Comparison of ENCODE assay signal across 1 cellular context in the genomic region with DNA sequence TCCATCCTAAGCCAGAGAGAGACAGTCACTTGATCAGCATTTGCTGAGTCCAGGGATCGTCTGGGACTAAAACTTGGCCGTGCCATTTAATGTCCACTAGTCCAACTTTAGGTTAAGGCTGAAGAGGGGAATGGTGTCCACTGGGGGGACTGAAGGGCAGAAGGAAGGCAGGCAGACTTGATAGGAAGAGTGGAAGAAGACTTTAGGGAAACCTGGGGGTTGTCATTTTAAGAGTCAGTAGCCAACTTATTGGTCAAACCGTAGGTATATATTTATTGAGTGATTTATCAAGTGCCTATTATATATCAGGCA.
TF ChIP-seq lines count a peak whose summit lies in the region.

No MANE protein-coding gene starts in this region.

TF ChIP-seq in A549, 52 proteins besides CTCF, POLR2A, EP300 and RAD21 (continued from another document):
- TF ChIP-seq ATOH8 (CRISPR knock-in tag; IDR thresholded peaks at IDR 0.05; ENCODE audit: low read depth) (no peak), SREBF2 (IDR thresholded peaks at IDR 0.05) (no peak)
